Comparison of ENCODE assay signal across 1 cellular context in genomic region chr15:65796610-65797012, GRCh38.
TF ChIP-seq lines count a peak whose summit lies in the region.

No MANE protein-coding gene starts in this region.

TF ChIP-seq in SK-N-SH treated with all-trans-retinoic acid at 6 μM for 48 hours, 23 proteins besides CTCF, POLR2A, EP300 and RAD21 (continued from another document):
- TF ChIP-seq POU6F1 (CRISPR knock-in tag; IDR thresholded peaks at IDR 0.05; ENCODE audit: borderline replicate concordance, low read depth): no peak
- no peak for TF ChIP-seq BACH2 (CRISPR knock-in tag; IDR thresholded peaks at IDR 0.05; ENCODE audit: borderline replicate concordance)
- no peak for TF ChIP-seq CREB5 (CRISPR knock-in tag; IDR thresholded peaks at IDR 0.05; ENCODE audit: low read depth)
TF ChIP-seq in SK-N-SH treated with all-trans-retinoic acid at 6 μM for 48 hours: peak in this region for 0.
